In the genomic region with DNA sequence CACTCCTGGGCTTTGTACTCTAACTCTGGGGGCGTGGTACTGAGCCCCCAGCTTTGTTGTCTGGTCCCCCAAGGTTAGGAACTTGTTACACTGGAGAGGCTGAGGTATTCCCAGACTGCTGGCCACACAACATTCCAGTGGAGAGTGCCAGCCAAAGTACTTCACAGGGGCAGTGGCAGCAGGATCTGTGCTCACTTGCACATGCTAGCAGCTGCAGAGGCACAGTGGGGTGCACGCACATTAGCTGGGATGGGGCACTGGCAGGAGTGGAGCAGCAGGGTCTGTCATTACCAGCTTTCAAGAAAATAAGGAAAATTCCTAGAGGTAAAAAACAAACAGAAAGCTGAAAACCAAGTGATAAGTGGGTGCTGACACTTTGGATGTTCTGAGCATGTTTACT, we compare ENCODE assay signal across 17 cellular contexts.
"Had no signal": no experiment of that assay in that cellular context is flagged by ENCODE, and none has a peak within 500 bp of the region (broad histone marks: within the 10 kb centered on the region; RNA-seq: fewer than 3 reads in every experiment).

No MANE protein-coding gene starts in this region.

- H3K9me3 ChIP-seq: uterus had no signal

- H3K27me3 ChIP-seq: uterus had no signal

- ATAC-seq: activated T-cell treated with anti-CD3 and anti-CD28 coated beads, Interleukin-2, amount 50 U/mL, for 72 hours; foreskin keratinocyte; naive thymus-derived CD4-positive, alpha-beta T cell; stimulated activated naive B cell treated with anti-CD40 and anti-IgM and Interleukin-4, amounts not matched to agents 10 μg/mL and 1 μg/mL and 100 μg/mL, for 72 hours; T-helper 17 cell had no signal

- H3K27ac ChIP-seq: foreskin keratinocyte, skin epidermis, tibial artery, uterus had no signal

- H3K4me1 ChIP-seq: foreskin keratinocyte, tibial artery, uterus had no signal

- H3K4me3 ChIP-seq: skin epidermis, tibial artery, uterus had no signal

- DNase-seq: activated CD4-positive, alpha-beta T cell treated with anti-CD3 and anti-CD28 coated beads, Interleukin-2, amount 10 ng/mL, durations not matched to agents 7 days and 5 days; activated CD4-positive, CD25-positive, alpha-beta regulatory T cell; activated CD8-positive, alpha-beta memory T cell treated with anti-CD3 and anti-CD28 coated beads, Interleukin-2, amount 50 U/mL, for 48 hours; activated gamma-delta T cell; activated T-cell treated with anti-CD3 and anti-CD28 coated beads, Interleukin-2, amount 50 U/mL, for 72 hours; amniotic stem cell; cortex of kidney; effector CD8-positive, alpha-beta T cell; foreskin keratinocyte; naive thymus-derived CD4-positive, alpha-beta T cell; stimulated activated CD4-positive, alpha-beta T cell treated with anti-CD3 and anti-CD28 coated beads, Interleukin-15, amount 100 ng/mL, for 24 hours; stimulated activated CD4-positive, alpha-beta T cell treated with anti-CD3 and anti-CD28 coated beads, Interleukin-4, amount 100 ng/mL, for 1 hour; stimulated activated naive B cell treated with anti-CD40 and anti-IgM and Interleukin-4, amounts not matched to agents 10 μg/mL and 1 μg/mL and 100 μg/mL, for 72 hours; T-helper 17 cell; tibial artery; uterus had no signal

- H3K36me3 ChIP-seq: tibial artery, uterus had no signal
